8 cellular contexts compared by ENCODE assay signal in the genomic region with DNA sequence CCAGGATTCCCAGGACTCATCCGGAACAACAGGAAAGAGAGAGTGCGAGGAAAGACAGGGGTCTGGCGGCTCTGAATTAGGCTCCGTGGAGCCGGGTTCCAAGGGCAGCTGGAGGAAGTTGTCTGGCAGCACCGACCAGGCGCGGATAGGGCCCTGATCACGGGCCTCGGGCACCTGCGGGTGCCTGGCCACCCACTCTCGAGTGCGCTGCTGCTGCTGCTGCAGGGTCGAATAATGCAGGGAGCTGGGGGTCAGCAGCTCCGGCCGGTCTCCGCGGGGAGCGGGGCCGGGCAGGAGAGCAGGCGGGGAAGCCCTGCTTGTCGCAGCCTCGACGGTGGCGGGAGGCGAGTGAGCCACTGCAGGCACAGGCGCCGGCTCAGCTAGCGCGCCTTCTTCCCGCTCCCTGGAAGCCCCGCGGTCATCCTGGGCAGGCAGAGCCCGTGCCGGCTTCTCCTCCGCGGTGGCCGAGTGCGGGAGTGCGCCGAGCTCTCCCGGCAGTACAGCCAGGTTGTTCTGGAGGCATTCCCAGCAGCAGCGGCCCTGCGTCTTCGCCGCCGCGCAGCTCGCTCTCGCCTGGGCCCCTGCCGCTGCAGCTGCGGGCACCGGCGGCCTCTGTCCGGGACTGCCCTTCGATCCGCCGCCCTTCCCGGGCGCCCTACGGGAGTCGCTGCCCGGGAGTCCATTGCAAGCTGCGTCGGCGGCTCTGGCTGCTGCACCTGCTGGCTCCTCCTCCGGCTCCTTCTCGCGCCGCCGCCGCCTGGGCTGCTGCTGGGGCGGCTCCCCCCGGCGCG. TPM values are rescaled to one million over a fixed set of nuclear protein-coding genes. Genes with fewer than 3 reads are reported as not detected.
DNase-seq lines count a peak whose midpoint lies in the region; ATAC-seq, FAIRE-seq and TF ChIP-seq lines count a peak whose summit lies in the region.

No MANE protein-coding gene starts in this region.

- FAIRE-seq in bronchial epithelial cell (lab: Jason Lieb, UNC) = no peak

- no peaks in the 10 kb centered on the region for H4K20me1 ChIP-seq in PC-3 (ENCODE audit: low read length)

- no peaks in the 10 kb centered on the region for H3K9me2 ChIP-seq in PC-3 (replicated peaks; ENCODE audit: low read length)

- H3K27me3 ChIP-seq in PC-3 (ENCODE audit: low read length) = no peaks in the 10 kb centered on the region
- no peaks in the 10 kb centered on the region for H3K27me3 ChIP-seq in bronchial epithelial cell (ENCODE audit: control insufficient read depth, insufficient read depth, low read length)

- H3K9ac ChIP-seq in PC-3 (ENCODE audit: low read length) = peak overlapping the region; percentile 62; the same call in 1 of the 2 replicates

- peak overlapping the region; percentile 81; the same call in 1 of the 2 replicates for H2AFZ ChIP-seq in PC-3 (ENCODE audit: low read length)

- peak; percentile 48 for ATAC-seq in GM19397 (IDR thresholded peaks at IDR 0.05; ENCODE audit: unreplicated experiment)
- ATAC-seq in PC-3 = peak; percentile 48
- peak; percentile 68 for ATAC-seq in left colon

- no peaks in the 10 kb centered on the region for H3K9me3 ChIP-seq in PC-3 (ENCODE audit: low read length)

- H3K79me2 ChIP-seq in PC-3 (ENCODE audit: low read length) = no peaks in the 10 kb centered on the region

- H3K36me3 ChIP-seq in PC-3 (ENCODE audit: low read depth, low read length) (no peaks in the 10 kb centered on the region), bronchial epithelial cell (ENCODE audit: control insufficient read depth, insufficient read depth, low read length) (no peaks in the 10 kb centered on the region)

- H3K4me3 ChIP-seq in PC-3 (ENCODE audit: low read length) = peak overlapping the region; percentile 83
- H3K4me3 ChIP-seq in bronchial epithelial cell (ENCODE audit: low read depth, low read length) = peak overlapping the region; percentile 69

- CTCF ChIA-PET in PC-3 (lab: Charles Lee) = no interaction called here

- H3K4me2 ChIP-seq in PC-3 (ENCODE audit: low read length) = peak overlapping the region; percentile 90

- peak; percentile 22 for DNase-seq in PC-3
- DNase-seq in bronchial epithelial cell (ENCODE audit: low read depth) = no peak
- peak in 1 of 2 donors; percentile 75 for DNase-seq in left colon
- peak; percentile 25 for DNase-seq in stimulated activated CD8-positive, alpha-beta memory T cell treated with anti-CD3 and anti-CD28 coated beads, Interleukin-4, amount 100 ng/mL, for 48 hours
- no peak for DNase-seq in midbrain (lab: John Stamatoyannopoulos, UW)
- DNase-seq in NOMO-1 (lab: John Stamatoyannopoulos, UW; ENCODE audit: unreplicated experiment in 2 of 2) = no peak

- no peak; the same call in 1 of the 2 replicates for TF ChIP-seq CTCF in C4-2B (conservative IDR thresholded peaks at IDR 0.05)
- no peak for TF ChIP-seq CTCF in PC-3 (conservative IDR thresholded peaks at IDR 0.05; ENCODE audit: low read depth, low read length)
- no peak for TF ChIP-seq CTCF in bronchial epithelial cell (IDR thresholded peaks at IDR 0.05; ENCODE audit: insufficient read depth, low read length, severe bottlenecking)

- peak overlapping the region; percentile 87 for H3K27ac ChIP-seq in C4-2B
- no peak overlapping the region for H3K27ac ChIP-seq in PC-3 (ENCODE audit: low read length)

- H3F3A ChIP-seq in PC-3 (ENCODE audit: low read length, unreplicated experiment) = no peaks in the 10 kb centered on the region

- POLR2A ChIA-PET in PC-3 (lab: Charles Lee; ENCODE audit: unreplicated experiment) = interaction anchor here (0.5 kb wide), 1 partner anchor 59 kb away, joined by 5 read pairs; no protein-coding TSS in a partner anchor

- no TSS peak for BruUV-seq in PC-3 (replicated peaks; lab: Mats Ljungman, UMichigan)

- intact Hi-C loops in PC-3 (cut with micrococcal nuclease) = no loop called here
- intact Hi-C loops in left colon (cut with DNase I, micrococcal nuclease) = no loop called here

- peaks cover 28% of the 10 kb centered on the region for H3K4me1 ChIP-seq in PC-3 (ENCODE audit: insufficient read depth, low read length)

RNA-seq across cellular contexts. Expression of a gene that starts 1.0 kb away (rescaled TPM):
- total RNA-seq in PC-3 (2014; rRNA removed) (4.8 and 6.3 TPM in 2 replicates), bronchial epithelial cell (15.0 and 21.1 TPM in 2 replicates), left colon (10 to 100 TPM; 23.7 to 25.5 TPM)

RNA-seq across cellular contexts. Expression of a gene that starts 52.6 kb away (rescaled TPM):
- total RNA-seq in PC-3 (2014; rRNA removed) (39.0 and 46.0 TPM in 2 replicates), bronchial epithelial cell (49.2 and 49.5 TPM in 2 replicates), left colon (100 to 1,000 TPM; 101 to 135 TPM)

Comparison
In these comparisons a context has a peak if more than half of its experiments do, and no peak if none do; other contexts are left out.
1. DNase-seq: peak in PC-3 (single experiment) and stimulated activated CD8-positive, alpha-beta memory T cell treated with anti-CD3 and anti-CD28 coated beads, Interleukin-4, amount 100 ng/mL, for 48 hours (single experiment); none in bronchial epithelial cell (single experiment), midbrain (single experiment) and NOMO-1 (0 of 2).
2. Peak in every context shown above with its lines, with median percentiles within 50 percentile points of each other: ATAC-seq.